33 cellular contexts compared by ENCODE assay signal in genomic region chr1:116075577-116075976, GRCh38. TPM values are rescaled to one million over a fixed set of nuclear protein-coding genes. Genes with fewer than 3 reads are reported as not detected.
"Had no signal": no experiment of that assay in that cellular context is flagged by ENCODE, and none has a peak within 500 bp of the region (broad histone marks: within the 10 kb centered on the region; RNA-seq: fewer than 3 reads in every experiment).

No MANE protein-coding gene starts in this region.

- DNase-seq: activated B cell treated with CpG ODN at 0.5 μM for 24 hours; activated CD4-positive, alpha-beta memory T cell treated with anti-CD3 and anti-CD28 coated beads for 36 hours; activated CD4-positive, alpha-beta T cell treated with anti-CD3 and anti-CD28 coated beads for 4 hours; activated CD4-positive, alpha-beta T cell treated with anti-CD3 and anti-CD28 coated beads, Interleukin-2, amount 50 U/mL, for 1 hour; activated CD4-positive, CD25-positive, alpha-beta regulatory T cell treated with anti-CD3 and anti-CD28 coated beads, Interleukin-2, amount 50 U/mL, for 72 hours; activated CD8-positive, alpha-beta memory T cell treated with anti-CD3 and anti-CD28 coated beads, Interleukin-2, amount 50 U/mL, for 4 hours; activated effector memory CD4-positive, alpha-beta T cell treated with Interleukin-2 at 50 U/mL for 16 hours; activated naive CD4-positive, alpha-beta T cell treated with anti-CD3 and anti-CD28 coated beads, Interleukin-2, amount 50 U/mL, for 16 hours; activated naive CD8-positive, alpha-beta T cell treated with anti-CD3 and anti-CD28 coated beads for 36 hours; activated T-cell treated with anti-CD3 and anti-CD28 coated beads for 4 hours; activated T-cell treated with anti-CD3 and anti-CD28 coated beads, Interleukin-2, amount 50 U/mL, for 48 hours; amniotic stem cell; aorta; MM.1S; MV-4-11; NCI-H1092; NCI-H1436 treated with DMSO at 0.1 percent for 48 hours; NCI-H1694 treated with DMSO at 0.1 percent for 48 hours; NCI-H2029; NCI-H510A; NCI-H526; NCI-H748 treated with DMSO at 0.1 percent for 48 hours; NK-92 treated with Interleukin-12 subunit alpha and Interleukin-12 subunit beta, amount 100 ng/mL, for 24 hours; PC-9; SW 1271; T-helper 1 cell; T-helper 2 cell; T-helper 9 cell had no signal

- ATAC-seq: Right ventricle myocardium inferior had no signal

- H3K4me2 ChIP-seq: PC-9 had no signal

- H3K36me3 Mint-ChIP-seq: activated CD4-positive, alpha-beta memory T cell treated with anti-CD3 and anti-CD28 coated beads for 36 hours; activated naive CD8-positive, alpha-beta T cell treated with anti-CD3 and anti-CD28 coated beads for 36 hours had no signal

- H3K27me3 ChIP-seq: cardiac muscle cell had no signal

- H3K4me1 Mint-ChIP-seq: activated B cell treated with CpG ODN at 0.5 μM for 24 hours; activated naive CD8-positive, alpha-beta T cell treated with anti-CD3 and anti-CD28 coated beads for 36 hours; central memory CD8-positive, alpha-beta T cell had no signal

- H3K4me3 ChIP-seq: cardiac muscle cell, PC-9 had no signal

- H3K4me3 Mint-ChIP-seq: activated B cell treated with CpG ODN at 0.5 μM for 24 hours; activated CD4-positive, alpha-beta memory T cell treated with anti-CD3 and anti-CD28 coated beads for 36 hours; activated naive CD8-positive, alpha-beta T cell treated with anti-CD3 and anti-CD28 coated beads for 36 hours; central memory CD8-positive, alpha-beta T cell had no signal

- H2AFZ ChIP-seq: PC-9 had no signal

- H3K36me3 ChIP-seq: cardiac muscle cell had no signal

- H3K9me3 Mint-ChIP-seq: activated B cell treated with CpG ODN at 0.5 μM for 24 hours; activated CD4-positive, alpha-beta memory T cell treated with anti-CD3 and anti-CD28 coated beads for 36 hours; activated naive CD8-positive, alpha-beta T cell treated with anti-CD3 and anti-CD28 coated beads for 36 hours; central memory CD8-positive, alpha-beta T cell had no signal

- H3K27ac ChIP-seq: cardiac muscle cell, PC-9, RWPE1, VCaP had no signal

- H3K27me3 Mint-ChIP-seq: activated B cell treated with CpG ODN at 0.5 μM for 24 hours; activated CD4-positive, alpha-beta memory T cell treated with anti-CD3 and anti-CD28 coated beads for 36 hours had no signal

RNA-seq across cellular contexts. Expression of gene MAB21L3, which starts 35.6 kb away (rescaled TPM):
- total RNA-seq: activated B cell treated with CpG ODN at 0.5 μM for 24 hours; activated CD4-positive, alpha-beta memory T cell treated with anti-CD3 and anti-CD28 coated beads for 36 hours; aorta; PC-9 had no signal
